21 cellular contexts compared by ENCODE assay signal in the genomic region with DNA sequence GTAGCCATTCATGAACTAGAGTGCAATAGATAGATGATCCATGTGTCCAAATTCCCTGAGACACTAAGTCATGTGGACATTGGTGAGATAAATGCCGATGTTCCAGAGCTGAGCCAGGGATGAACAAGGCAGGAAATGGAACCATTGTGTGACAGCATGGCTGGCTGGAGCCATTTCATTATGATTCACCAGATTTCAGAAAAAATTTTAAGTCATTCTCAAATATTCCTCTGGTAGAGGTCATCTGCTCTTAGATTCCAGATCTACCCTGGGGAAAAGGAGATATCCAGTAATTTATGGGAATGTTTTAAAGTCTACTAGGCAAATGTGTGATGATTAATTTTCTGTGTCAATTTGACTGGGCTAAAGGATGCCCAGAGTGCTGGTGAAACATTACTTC.
"Had no signal": no experiment of that assay in that cellular context is flagged by ENCODE, and none has a peak within 500 bp of the region (broad histone marks: within the 10 kb centered on the region; RNA-seq: fewer than 3 reads in every experiment).

No MANE protein-coding gene starts in this region.

- H3K36me3 ChIP-seq: adrenal gland, ascending aorta, gastrocnemius medialis, right lobe of liver, suprapubic skin, tibial nerve had no signal

- ATAC-seq: activated T-cell treated with anti-CD3 and anti-CD28 coated beads, Interleukin-2, amount 50 U/mL, for 4 hours; gastrocnemius medialis; right lobe of liver; stimulated activated effector memory CD8-positive, alpha-beta T cell treated with anti-CD3 and anti-CD28 coated beads, Interleukin-12 subunit alpha, Interleukin-12 subunit beta, amount 100 ng/mL, for 72 hours; stimulated activated naive CD8-positive, alpha-beta T cell treated with anti-CD3 and anti-CD28 coated beads, Interleukin-15, amount 100 ng/mL, for 72 hours; WTC11 had no signal

- H3K4me3 ChIP-seq: adrenal gland, ascending aorta, gastrocnemius medialis, right lobe of liver, suprapubic skin, tibial nerve had no signal

- H3K27me3 ChIP-seq: adrenal gland, ascending aorta, gastrocnemius medialis, right lobe of liver, suprapubic skin, tibial nerve had no signal

- DNase-seq: activated CD4-positive, alpha-beta T cell treated with anti-CD3 and anti-CD28 coated beads, Interleukin-2, amount 50 U/mL, for 4 hours; activated CD8-positive, alpha-beta memory T cell treated with anti-CD3 and anti-CD28 coated beads, Interleukin-2, amount 50 U/mL, for 48 hours; activated naive CD4-positive, alpha-beta T cell; activated T-cell treated with anti-CD3 and anti-CD28 coated beads, Interleukin-2, amount 50 U/mL, for 4 hours; adrenal gland; central memory CD4-positive, alpha-beta T cell; effector memory CD4-positive, alpha-beta T cell; gastrocnemius medialis; head of caudate nucleus; hypothalamus; nephron progenitor cell; right lobe of liver; small intestine; stimulated activated CD4-positive, alpha-beta T cell treated with anti-CD3 and anti-CD28 coated beads, Interleukin-2, amount 100 ng/mL, for 24 hours; stimulated activated naive CD8-positive, alpha-beta T cell treated with anti-CD3 and anti-CD28 coated beads, Interleukin-15, amount 100 ng/mL, for 72 hours; T1000 had no signal

- H3K4me1 ChIP-seq: adrenal gland, ascending aorta, gastrocnemius medialis, right lobe of liver, suprapubic skin, tibial nerve had no signal

- H3K9me3 ChIP-seq: adrenal gland, ascending aorta, gastrocnemius medialis, right lobe of liver, suprapubic skin had no signal

- H3K27ac ChIP-seq: adrenal gland, ascending aorta, gastrocnemius medialis, right lobe of liver, suprapubic skin, tibial nerve had no signal
